Comparison of ENCODE assay signal across 16 cellular contexts in the genomic region with DNA sequence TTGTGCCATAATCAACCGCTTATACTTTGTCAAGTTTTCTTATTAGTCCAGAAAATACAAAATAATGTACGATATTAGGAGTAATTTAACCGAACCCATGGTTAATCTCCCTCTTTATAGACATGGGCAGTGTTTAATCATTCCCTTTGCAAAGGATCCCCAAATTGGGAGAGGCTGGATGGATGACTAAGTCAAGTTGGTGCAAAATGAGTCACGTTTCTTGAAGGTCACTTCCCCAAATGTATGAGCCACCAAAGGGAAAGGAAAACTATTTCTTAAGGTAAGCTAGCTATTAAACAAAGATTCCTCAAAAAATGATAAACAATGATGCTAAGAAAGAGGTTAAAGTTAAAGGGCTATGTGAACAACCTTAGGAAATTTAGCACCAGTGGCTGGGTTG. TPM values are rescaled to one million over a fixed set of nuclear protein-coding genes. Genes with fewer than 3 reads are reported as not detected.
DNase-seq lines count a peak whose midpoint lies in the region; ATAC-seq, FAIRE-seq and TF ChIP-seq lines count a peak whose summit lies in the region.
"Had no signal": no experiment of that assay in that cellular context is flagged by ENCODE, and none has a peak within 500 bp of the region (broad histone marks: within the 10 kb centered on the region; RNA-seq: fewer than 3 reads in every experiment).

No MANE protein-coding gene starts in this region.

- H3K4me1 Mint-ChIP-seq in osteocyte (ENCODE audit: unreplicated experiment): peaks cover 14% of the 10 kb centered on the region

- H3K27me3 ChIP-seq in endothelial cell of umbilical vein (ENCODE audit: control insufficient read depth in 2 of 2, insufficient read depth in 2 of 2, low read length in 2 of 2) (no peaks in the 10 kb centered on the region), neutrophil (no peaks in the 10 kb centered on the region)
- H3K27me3 ChIP-seq: gastroesophageal sphincter, tibial artery had no signal

- H3K4me2 ChIP-seq in endothelial cell of umbilical vein (ENCODE audit: insufficient read depth, low read length): peak overlapping the region; percentile 8

- no peaks in the 10 kb centered on the region for H3K9me1 ChIP-seq in endothelial cell of umbilical vein (replicated peaks; ENCODE audit: control insufficient read depth, extremely low read depth, insufficient read depth, low read length)

- no peak overlapping the region for H3K4me3 ChIP-seq in NB4 (ENCODE audit: low read depth, low read length)
- H3K4me3 ChIP-seq in endothelial cell of umbilical vein (replicated peaks in 1 of 3; ENCODE audit: insufficient read depth in 1 of 3, low read depth in 1 of 3, low read length in 3 of 3): no peak overlapping the region
- no peak overlapping the region for H3K4me3 ChIP-seq in neutrophil (ENCODE audit: low read depth in 1 of 2, low read length in 1 of 2)
- H3K4me3 ChIP-seq: gastroesophageal sphincter, tibial artery had no signal

- no peak for TF ChIP-seq POLR2A in NB4 (IDR thresholded peaks at IDR 0.05; ENCODE audit: extremely low read depth, insufficient read length)
- no peak for TF ChIP-seq POLR2A in endothelial cell of umbilical vein (IDR thresholded peaks at IDR 0.05; ENCODE audit: low read depth, low read length)

- H3K9ac ChIP-seq in endothelial cell of umbilical vein (replicated peaks; ENCODE audit: extremely low read depth, insufficient read depth, low read length): no peak overlapping the region

- H4K20me1 ChIP-seq in endothelial cell of umbilical vein (replicated peaks; ENCODE audit: control insufficient read depth, extremely low read depth, insufficient read depth, low read length): no peaks in the 10 kb centered on the region

- peak; percentile 2 for DNase-seq in GDM1 (lab: John Stamatoyannopoulos, UW)
- peak; percentile 52 for DNase-seq in NB4 (ENCODE audit: low read depth)
- DNase-seq in endothelial cell of umbilical vein (ENCODE audit: low read depth, low spot score): peak; percentile 20
- DNase-seq in NCI-H345 treated with DMSO at 0.1 percent for 48 hours (lab: John Stamatoyannopoulos, UW; ENCODE audit: unreplicated experiment): no peak
- no peak for DNase-seq in osteocyte (ENCODE audit: extremely low spot score, unreplicated experiment)
- DNase-seq: NCI-H510A treated with DMSO at 0.1 percent for 48 hours, Right ventricle myocardium superior, tibial artery, WERI-Rb-1 had no signal

- dilution Hi-C loops in endothelial cell of umbilical vein (cut with MboI; ENCODE audit: extremely low pct_ligation_motif_present, low sequenced_read_pairs): no loop called here

- H3K27ac ChIP-seq in endothelial cell of umbilical vein (ENCODE audit: insufficient read depth, low read depth, low read length): no peak overlapping the region
- H3K27ac ChIP-seq in neutrophil: peak overlapping the region; percentile 14
- H3K27ac ChIP-seq: coronary artery, gastroesophageal sphincter, tibial artery, WERI-Rb-1 had no signal

- H3K27ac Mint-ChIP-seq in osteocyte (ENCODE audit: unreplicated experiment): no peak overlapping the region
- H3K27ac Mint-ChIP-seq: activated naive CD8-positive, alpha-beta T cell; natural killer cell treated with Interleukin-12 subunit alpha and Interleukin-12 subunit beta and Interleukin-15 and Interleukin-18, amount 100 ng/mL, for 72 hours had no signal

- intact Hi-C loops in endothelial cell of umbilical vein (cut with micrococcal nuclease): no loop called here

- TF ChIP-seq CTCF in NB4 (IDR thresholded peaks at IDR 0.05; ENCODE audit: low read depth, low read length) (no peak), endothelial cell of umbilical vein (IDR thresholded peaks at IDR 0.05; ENCODE audit: extremely low read depth in 1 of 2, insufficient read depth in 1 of 2, low read depth in 1 of 2, low read length in 2 of 2) (no peak), neutrophil (IDR thresholded peaks at IDR 0.05) (no peak), osteocyte (IDR thresholded peaks at IDR 0.05) (no peak)

- H3K4me1 ChIP-seq in endothelial cell of umbilical vein (ENCODE audit: control insufficient read depth, extremely low read depth, insufficient read depth, low read length) (peaks cover 23% of the 10 kb centered on the region), neutrophil (ENCODE audit: control insufficient read depth in 1 of 2, insufficient read depth in 1 of 2, low read depth in 1 of 2, low read length in 1 of 2) (peaks cover 10 to 18% of the 10 kb centered on the region in 2 experiments)

- H3K79me2 ChIP-seq in endothelial cell of umbilical vein (ENCODE audit: control insufficient read depth, insufficient read depth, low read length): peaks cover 18% of the 10 kb centered on the region

- no TSS peak for BruUV-seq in endothelial cell of umbilical vein (replicated peaks; lab: Mats Ljungman, UMichigan)

- H3K36me3 ChIP-seq in endothelial cell of umbilical vein (ENCODE audit: control insufficient read depth in 2 of 2, extremely low read depth in 1 of 2, insufficient read depth in 2 of 2, low read length in 2 of 2) (no peaks in the 10 kb centered on the region), neutrophil (no peaks in the 10 kb centered on the region)
- H3K36me3 ChIP-seq: gastroesophageal sphincter, tibial artery, WERI-Rb-1 had no signal

- H2AFZ ChIP-seq in endothelial cell of umbilical vein (ENCODE audit: low read depth, low read length): no peak overlapping the region

- no peaks in the 10 kb centered on the region for H3K27me3 Mint-ChIP-seq in osteocyte (ENCODE audit: unreplicated experiment)
- H3K27me3 Mint-ChIP-seq: activated naive CD8-positive, alpha-beta T cell had no signal

- peak; percentile 80 for FAIRE-seq in endothelial cell of umbilical vein (lab: Jason Lieb, UNC)

- POLR2A ChIA-PET in endothelial cell of umbilical vein (lab: Charles Lee): no interaction called here

- no peaks in the 10 kb centered on the region for H3K9me3 ChIP-seq in endothelial cell of umbilical vein (replicated peaks; ENCODE audit: control insufficient read depth, insufficient read depth, low read length)
- no peaks in the 10 kb centered on the region for H3K9me3 ChIP-seq in neutrophil
- H3K9me3 ChIP-seq: gastroesophageal sphincter, tibial artery had no signal

- ATAC-seq in HG02798 (IDR thresholded peaks at IDR 0.05; ENCODE audit: poor library complexity, unreplicated experiment) (no peak), HG02884 (IDR thresholded peaks at IDR 0.05; ENCODE audit: unreplicated experiment) (no peak)
- ATAC-seq: gastroesophageal sphincter; natural killer cell treated with Interleukin-12 subunit alpha and Interleukin-12 subunit beta and Interleukin-15 and Interleukin-18, amount 100 ng/mL, for 72 hours had no signal

- CTCF ChIA-PET in endothelial cell of umbilical vein (lab: Charles Lee): interaction anchor here (0.6 to 1.5 kb wide), 3 partner anchors 13 to 194 kb away, joined by 3 read pairs; no protein-coding TSS in a partner anchor

- no peak overlapping the region for H3K4me3 Mint-ChIP-seq in osteocyte (ENCODE audit: unreplicated experiment)
- H3K4me3 Mint-ChIP-seq: activated naive CD8-positive, alpha-beta T cell; natural killer cell treated with Interleukin-12 subunit alpha and Interleukin-12 subunit beta and Interleukin-15 and Interleukin-18, amount 100 ng/mL, for 72 hours had no signal

- no peaks in the 10 kb centered on the region for H3K36me3 Mint-ChIP-seq in osteocyte (ENCODE audit: unreplicated experiment)
- H3K36me3 Mint-ChIP-seq: activated naive CD8-positive, alpha-beta T cell; natural killer cell treated with Interleukin-12 subunit alpha and Interleukin-12 subunit beta and Interleukin-15 and Interleukin-18, amount 100 ng/mL, for 72 hours had no signal

- H3K9me3 Mint-ChIP-seq in osteocyte (ENCODE audit: unreplicated experiment): no peaks in the 10 kb centered on the region
- H3K9me3 Mint-ChIP-seq: natural killer cell treated with Interleukin-12 subunit alpha and Interleukin-12 subunit beta and Interleukin-15 and Interleukin-18, amount 100 ng/mL, for 72 hours had no signal

TF ChIP-seq in endothelial cell of umbilical vein, 7 proteins besides CTCF, POLR2A, EP300 and RAD21:
- TF ChIP-seq EZH2 (IDR thresholded peaks at IDR 0.05; ENCODE audit: borderline replicate concordance, low read depth, low read length, severe bottlenecking) (no peak), GATA2 (IDR thresholded peaks at IDR 0.05; ENCODE audit: insufficient read depth, insufficient read length, low read depth, low read length) (no peak), POLR2AphosphoS5 (IDR thresholded peaks at IDR 0.05; ENCODE audit: insufficient read depth, low read depth, low read length) (no peak), FOS (IDR thresholded peaks at IDR 0.05; ENCODE audit: borderline replicate concordance, insufficient read depth, low read length) (peak; percentile 79), JUN (IDR thresholded peaks at IDR 0.05; ENCODE audit: borderline replicate concordance, insufficient read depth, insufficient read length, low read depth) (peak; percentile 59), MYC (IDR thresholded peaks at IDR 0.05; ENCODE audit: low read depth, low read length) (no peak)
- TF ChIP-seq, protein P1, sequence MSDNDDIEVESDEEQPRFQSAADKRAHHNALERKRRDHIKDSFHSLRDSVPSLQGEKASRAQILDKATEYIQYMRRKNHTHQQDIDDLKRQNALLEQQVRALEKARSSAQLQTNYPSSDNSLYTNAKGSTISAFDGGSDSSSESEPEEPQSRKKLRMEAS (IDR thresholded peaks at IDR 0.05; ENCODE audit: insufficient read depth, insufficient read length): no peak

RNA-seq across cellular contexts. Expression of a gene that starts 17.5 kb away (rescaled TPM):
- total RNA-seq in endothelial cell of umbilical vein (20.1 and 20.3 TPM in 2 replicates), osteocyte (8.0 and 8.2 TPM in 2 replicates)
- 13.1 and 14.0 TPM in 2 replicates for polyA plus RNA-seq in endothelial cell of umbilical vein
- 11.6 TPM in 2 replicates for polyA plus RNA-seq in endothelial cell of umbilical vein (2011; cell fraction: cytosol; rRNA removed)
- 21.1 and 27.4 TPM in 2 replicates for polyA plus RNA-seq in endothelial cell of umbilical vein (2011; cell fraction: nucleus; rRNA removed)
- 8.1 and 10.2 TPM in 2 replicates for polyA plus RNA-seq in endothelial cell of umbilical vein (2012)
- polyA minus RNA-seq in endothelial cell of umbilical vein: 24.5 and 26.5 TPM in 2 replicates
- 1.1 TPM for polyA minus RNA-seq in endothelial cell of umbilical vein (2011; cell fraction: cytosol; rRNA and poly(A)+ RNA removed)
- 55.7 and 61.8 TPM in 2 replicates for polyA minus RNA-seq in endothelial cell of umbilical vein (2011; cell fraction: nucleus; rRNA and poly(A)+ RNA removed)

Comparison
In these comparisons a context has a peak if more than half of its experiments do, and no peak if none do; other contexts are left out.
1. DNase-seq: peak in GDM1 (single experiment), NB4 (single experiment) and endothelial cell of umbilical vein (single experiment); none in NCI-H345 treated with DMSO at 0.1 percent for 48 hours (single experiment) and osteocyte (single experiment).